ENCODE assay signal across 8 cellular contexts in the genomic region with DNA sequence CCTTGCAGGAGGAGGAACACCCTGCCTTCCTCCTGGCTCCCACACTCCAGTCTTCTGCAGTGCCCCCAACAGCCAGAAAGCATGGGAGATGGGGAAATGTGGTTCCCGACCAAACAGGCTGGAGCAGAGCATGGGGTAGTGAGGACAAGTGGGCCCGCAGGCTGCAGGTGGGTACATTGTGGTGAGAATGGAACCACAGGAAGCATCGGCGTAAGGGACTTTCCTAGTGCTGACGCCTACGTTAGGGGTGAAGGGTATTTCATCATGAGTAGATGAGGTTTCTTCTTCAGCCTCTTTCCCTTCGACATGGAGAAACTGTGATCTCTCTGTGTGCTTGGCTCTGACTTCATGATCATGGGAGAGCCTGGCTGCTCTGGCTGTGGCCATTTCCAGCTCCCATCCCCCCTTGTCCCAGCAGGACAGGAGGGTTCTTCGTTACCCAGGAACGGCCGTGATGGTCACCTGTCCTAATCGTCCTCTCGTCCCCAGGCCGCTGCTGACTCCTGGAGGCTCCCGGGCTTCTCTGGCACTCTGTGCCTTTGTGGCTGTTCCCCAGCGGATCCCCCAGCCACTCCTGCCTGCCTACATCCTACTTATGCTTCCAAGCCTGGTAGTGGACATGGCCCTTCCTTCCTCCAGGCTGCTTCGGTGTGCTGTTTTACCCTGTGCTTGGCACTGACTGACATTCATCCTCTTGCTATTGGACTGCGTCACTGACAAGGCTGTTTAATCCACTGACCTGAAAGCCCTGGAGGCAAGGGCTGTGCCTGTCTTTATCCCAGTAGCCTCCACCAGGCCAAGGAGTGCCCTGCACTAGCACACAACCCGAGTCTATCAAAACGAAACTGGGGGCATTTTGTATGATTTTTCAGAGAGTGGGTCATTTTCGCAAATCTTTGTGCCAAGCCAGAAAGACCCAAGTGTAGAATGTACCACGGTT.
DNase-seq lines count a peak whose midpoint lies in the region; ATAC-seq, FAIRE-seq and TF ChIP-seq lines count a peak whose summit lies in the region.

No MANE protein-coding gene starts in this region.

- H3K4me3 Mint-ChIP-seq in activated CD4-positive, alpha-beta memory T cell treated with anti-CD3 and anti-CD28 coated beads for 36 hours, result no peak overlapping the region
- H3K4me3 Mint-ChIP-seq in neural crest cell, result no peak overlapping the region

- POLR2A ChIA-PET in activated CD4-positive, alpha-beta memory T cell treated with anti-CD3 and anti-CD28 coated beads for 36 hours (lab: Charles Lee), result no interaction called here

- peaks cover 20% of the 10 kb centered on the region for H3K4me1 Mint-ChIP-seq in activated CD4-positive, alpha-beta memory T cell treated with anti-CD3 and anti-CD28 coated beads for 36 hours (ENCODE audit: low read depth)
- peaks cover 8% of the 10 kb centered on the region for H3K4me1 Mint-ChIP-seq in neural crest cell

- no peaks in the 10 kb centered on the region for H3K9me3 Mint-ChIP-seq in activated CD4-positive, alpha-beta memory T cell treated with anti-CD3 and anti-CD28 coated beads for 36 hours
- H3K9me3 Mint-ChIP-seq in neural crest cell, result no peaks in the 10 kb centered on the region

- H3K27ac Mint-ChIP-seq in activated CD4-positive, alpha-beta memory T cell treated with anti-CD3 and anti-CD28 coated beads for 36 hours, result peak overlapping the region; percentile 19
- H3K27ac Mint-ChIP-seq in neural crest cell (ENCODE audit: unreplicated experiment), result peak overlapping the region; percentile 35

- CTCF ChIA-PET in activated CD4-positive, alpha-beta memory T cell treated with anti-CD3 and anti-CD28 coated beads for 36 hours (lab: Charles Lee), result no interaction called here

- ATAC-seq in HG02759 (IDR thresholded peaks at IDR 0.05; ENCODE audit: unreplicated experiment), result peak; percentile 89

- DNase-seq in D341Med (ENCODE audit: low spot score), result peak; percentile 20
- DNase-seq in activated CD4-positive, alpha-beta memory T cell treated with anti-CD3 and anti-CD28 coated beads for 36 hours, result peak; percentile 78
- DNase-seq in neural crest cell (ENCODE audit: low read depth, low spot score), result no peak
- no peak for DNase-seq in frontal cortex (ENCODE audit: low spot score in 2 of 2)
- DNase-seq in NCI-H524 treated with DMSO at 0.1 percent for 48 hours (lab: John Stamatoyannopoulos, UW), result no peak
- no peak for DNase-seq in GOT3 (lab: John Stamatoyannopoulos, UW)
- DNase-seq in inferior parietal cortex (ENCODE audit: extremely low spot score), result no peak

- H3K36me3 Mint-ChIP-seq in activated CD4-positive, alpha-beta memory T cell treated with anti-CD3 and anti-CD28 coated beads for 36 hours, result no peaks in the 10 kb centered on the region
- H3K36me3 Mint-ChIP-seq in neural crest cell (ENCODE audit: low read depth), result no peaks in the 10 kb centered on the region

- no peaks in the 10 kb centered on the region for H3K27me3 Mint-ChIP-seq in activated CD4-positive, alpha-beta memory T cell treated with anti-CD3 and anti-CD28 coated beads for 36 hours
- no peaks in the 10 kb centered on the region for H3K27me3 Mint-ChIP-seq in neural crest cell (ENCODE audit: low read depth)

- intact Hi-C loops in activated CD4-positive, alpha-beta memory T cell treated with anti-CD3 and anti-CD28 coated beads for 36 hours (cut with micrococcal nuclease), result loop anchor here (5.0 kb wide), 1 partner anchor 87 kb away; the partner anchor contains the start of gene ADA2

- FAIRE-seq in frontal cortex (lab: Jason Lieb, UNC), result no peak

- no peak for TF ChIP-seq CTCF in neural crest cell (conservative IDR thresholded peaks at IDR 0.05)

Comparison
In these comparisons a context has a peak if more than half of its experiments do, and no peak if none do; other contexts are left out.
1. DNase-seq: peak in D341Med (single experiment) and activated CD4-positive, alpha-beta memory T cell treated with anti-CD3 and anti-CD28 coated beads for 36 hours (single experiment); none in neural crest cell (single experiment), frontal cortex (0 of 2), NCI-H524 treated with DMSO at 0.1 percent for 48 hours (single experiment), GOT3 (single experiment) and inferior parietal cortex (single experiment).